9 cellular contexts compared by ENCODE assay signal in genomic region chr3:123651449-123652345, GRCh38.
DNase-seq lines count a peak whose midpoint lies in the region; ATAC-seq, FAIRE-seq and TF ChIP-seq lines count a peak whose summit lies in the region.
"Had no signal": no experiment of that assay in that cellular context is flagged by ENCODE, and none has a peak within 500 bp of the region (broad histone marks: within the 10 kb centered on the region; RNA-seq: fewer than 3 reads in every experiment).

No MANE protein-coding gene starts in this region.

- no peak overlapping the region for H3K56ac ChIP-seq in IMR-90 (ENCODE audit: extremely low read depth, insufficient read depth, low read length)

- in situ Hi-C loops in IMR-90 (cut with MboI; ENCODE audit: low sequenced_read_pairs), result no loop called here
- in situ Hi-C loops in brain microvascular endothelial cell (cut with HindIII; ENCODE audit: low pct_ligation_motif_present, low sequenced_read_pairs), result no loop called here

- no peak overlapping the region for H2AK5ac ChIP-seq in IMR-90 (ENCODE audit: low read depth, low read length)

- intact Hi-C loops in IMR-90 (cut with micrococcal nuclease), result loop anchor here (1.0 to 10.0 kb wide), 3 partner anchors 51 to 223 kb away; no protein-coding TSS in a partner anchor
- intact Hi-C loops in Right ventricle myocardium superior (cut with DNase I), result loop anchor here (5.0 kb wide), 2 partner anchors 51 to 66 kb away; no protein-coding TSS in a partner anchor

- H4K8ac ChIP-seq in IMR-90 (ENCODE audit: low read depth in 2 of 2, low read length in 2 of 2), result no peak overlapping the region; a peak in 1 of 4 replicates

- no peak overlapping the region for H3K18ac ChIP-seq in IMR-90 (ENCODE audit: low read depth, low read length)

- H3K36me3 ChIP-seq in IMR-90 (ENCODE audit: control insufficient read depth, insufficient read depth, low read length), result peaks cover 78% of the 10 kb centered on the region
- no peaks in the 10 kb centered on the region for H3K36me3 ChIP-seq in brain microvascular endothelial cell (replicated peaks)

- no peak for TF ChIP-seq POLR2A in IMR-90 (IDR thresholded peaks at IDR 0.05; ENCODE audit: low read depth, low read length)

- H4K20me1 ChIP-seq in IMR-90 (ENCODE audit: insufficient read depth, low read length), result no peaks in the 10 kb centered on the region

- H4K91ac ChIP-seq in IMR-90 (ENCODE audit: insufficient read depth, low read depth, low read length), result no peak overlapping the region

- H3K9me1 ChIP-seq in IMR-90 (ENCODE audit: insufficient read depth, low read length), result peaks cover 12% of the 10 kb centered on the region

- no peaks in the 10 kb centered on the region for H3K9me3 ChIP-seq in IMR-90 (ENCODE audit: control insufficient read depth, insufficient read depth, low read length)
- H3K9me3 ChIP-seq: upper lobe of right lung had no signal

- no TSS peak for BruUV-seq in IMR-90 (replicated peaks; lab: Mats Ljungman, UMichigan)

- POLR2A ChIA-PET in IMR-90 (lab: Charles Lee; ENCODE audit: unreplicated experiment), result interaction anchor here (0.7 kb wide), 1 partner anchor 33 kb away, joined by 8 read pairs; no protein-coding TSS in a partner anchor

- no peak overlapping the region for H3K27ac ChIP-seq in IMR-90 (ENCODE audit: insufficient read depth, low read length)
- no peak overlapping the region for H3K27ac ChIP-seq in brain microvascular endothelial cell

- FAIRE-seq in D721Med (lab: Jason Lieb, UNC), result no peak

- no peak overlapping the region for H3K23ac ChIP-seq in IMR-90 (ENCODE audit: low read depth, low read length)

- H3K9ac ChIP-seq in IMR-90 (ENCODE audit: low read depth, low read length), result no peak overlapping the region

- peak overlapping the region; percentile 43 for H2AK9ac ChIP-seq in IMR-90 (replicated peaks; ENCODE audit: low read depth, low read length, poor library complexity)

- dilution Hi-C loops in IMR-90 (cut with HindIII; ENCODE audit: low sequenced_read_pairs, unreplicated experiment), result no loop called here

- H4K5ac ChIP-seq in IMR-90 (ENCODE audit: low read depth, low read length), result no peak overlapping the region

- H3K14ac ChIP-seq in IMR-90 (replicated peaks; ENCODE audit: low read depth, low read length), result no peak overlapping the region

- H2BK20ac ChIP-seq in IMR-90 (ENCODE audit: low read depth, low read length), result no peak overlapping the region

- DNase-seq in AG10803 (ENCODE audit: low read depth) (no peak), IMR-90 (no peak), brain microvascular endothelial cell (no peak), myocyte (ENCODE audit: low read depth) (peak; percentile 61), D721Med (ENCODE audit: insufficient read length, low spot score) (no peak), Right ventricle myocardium superior (no peak), putamen (ENCODE audit: low spot score) (no peak)

- peak; percentile 44 for TF ChIP-seq CTCF in AG10803 (conservative IDR thresholded peaks at IDR 0.05; ENCODE audit: low read length)
- TF ChIP-seq CTCF in IMR-90 (conservative IDR thresholded peaks at IDR 0.05; ENCODE audit: low read depth, low read length), result peak; percentile 18; the same call in 1 of the 2 replicates
- TF ChIP-seq CTCF in brain microvascular endothelial cell (IDR thresholded peaks at IDR 0.05; ENCODE audit: low read depth, low read length, missing control alignments), result peak; percentile 52
- TF ChIP-seq CTCF in D721Med (IDR thresholded peaks at IDR 0.05; ENCODE audit: insufficient read depth, missing control alignments), result no peak

- no peak overlapping the region for H2AFZ ChIP-seq in IMR-90 (replicated peaks; ENCODE audit: low read length, poor library complexity)

- no peak for ATAC-seq in IMR-90 (ENCODE audit: low read depth)
- no peak for ATAC-seq in Right ventricle myocardium superior (ENCODE audit: poor library complexity)
- ATAC-seq in GM19455 (IDR thresholded peaks at IDR 0.05; ENCODE audit: unreplicated experiment), result no peak

- H3K4me2 ChIP-seq in IMR-90 (ENCODE audit: low read depth, low read length), result no peak overlapping the region

- no peak overlapping the region for H3K4ac ChIP-seq in IMR-90 (ENCODE audit: low read depth, low read length)

- TF ChIP-seq RAD21 in IMR-90 (IDR thresholded peaks at IDR 0.05; ENCODE audit: low read length), result no peak

- CTCF ChIA-PET in IMR-90 (lab: Yijun Ruan, JAX), result interaction anchor here (0.6 to 2.6 kb wide), 11 partner anchors 9 to 1395 kb away, joined by 4 to 13 read pairs (median 6); no protein-coding TSS in a partner anchor

- 0 out of 2 replicates have a peak overlapping the region, but pooled peaks have one; percentile 14 for H2BK120ac ChIP-seq in IMR-90 (ENCODE audit: low read depth, low read length)

- no peak overlapping the region; the same call in 2 of the 3 replicates for H2BK15ac ChIP-seq in IMR-90 (ENCODE audit: low read depth, low read length)

- H3K4me3 ChIP-seq in AG10803 (ENCODE audit: low read length), result no peak overlapping the region
- H3K4me3 ChIP-seq in IMR-90 (ENCODE audit: insufficient read depth, low read depth, low read length), result no peak overlapping the region
- no peak overlapping the region for H3K4me3 ChIP-seq in brain microvascular endothelial cell (ENCODE audit: low read depth, low read length)
- H3K4me3 ChIP-seq: upper lobe of right lung had no signal

- no peaks in the 10 kb centered on the region for H3K27me3 ChIP-seq in IMR-90 (ENCODE audit: control insufficient read depth, insufficient read depth, low read length)
- H3K27me3 ChIP-seq in brain microvascular endothelial cell (replicated peaks), result no peaks in the 10 kb centered on the region
- H3K27me3 ChIP-seq: upper lobe of right lung had no signal

- H3K79me1 ChIP-seq in IMR-90 (ENCODE audit: low read depth in 1 of 2, low read length in 2 of 2), result peaks cover 12 to 58% of the 10 kb centered on the region in 2 experiments

- no CpG with 5 or more reads among the region's 11 CpGs for WGBS in IMR-90 (ENCODE audit: extremely low coverage in 2 of 2, insufficient read length in 1 of 2), 2 experiments

- no peak overlapping the region for H2BK5ac ChIP-seq in IMR-90 (ENCODE audit: low read depth, low read length, poor library complexity, severe bottlenecking)

- peaks cover 15% of the 10 kb centered on the region for H3K4me1 ChIP-seq in IMR-90 (ENCODE audit: control insufficient read depth, insufficient read depth, low read length)

TF ChIP-seq in IMR-90, 13 proteins besides CTCF, POLR2A, EP300 and RAD21:
- TF ChIP-seq MAZ (IDR thresholded peaks at IDR 0.05; ENCODE audit: borderline replicate concordance, low read depth, low read length), result no peak
- TF ChIP-seq USF2 (IDR thresholded peaks at IDR 0.05; ENCODE audit: low read depth, low read length), result no peak
- no peak for TF ChIP-seq ELK1 (IDR thresholded peaks at IDR 0.05; ENCODE audit: borderline replicate concordance, low read depth, low read length)
- no peak for TF ChIP-seq FOS (IDR thresholded peaks at IDR 0.05; ENCODE audit: low read depth, low read length)
- TF ChIP-seq RCOR1 (IDR thresholded peaks at IDR 0.05; ENCODE audit: insufficient replicate concordance, low read length), result no peak
- no peak for TF ChIP-seq SMC3 (IDR thresholded peaks at IDR 0.05; ENCODE audit: low read depth, low read length)
- TF ChIP-seq MXI1 (IDR thresholded peaks at IDR 0.05; ENCODE audit: borderline replicate concordance, low read depth, low read length), result no peak
- TF ChIP-seq MAFK (IDR thresholded peaks at IDR 0.05; ENCODE audit: low read depth, low read length), result no peak
- no peak for TF ChIP-seq CHD1 (IDR thresholded peaks at IDR 0.05; ENCODE audit: low read depth, low read length)
- TF ChIP-seq NFE2L2 (IDR thresholded peaks at IDR 0.05; ENCODE audit: low read depth, low read length), result no peak
- no peak for TF ChIP-seq BHLHE40 (IDR thresholded peaks at IDR 0.05; ENCODE audit: low read depth, low read length)
- TF ChIP-seq RFX5 (IDR thresholded peaks at IDR 0.05; ENCODE audit: low read depth, low read length), result no peak
- no peak for TF ChIP-seq CEBPB (IDR thresholded peaks at IDR 0.05; ENCODE audit: low read depth, low read length)
